ENCODE assay signal across 2 cellular contexts in the genomic region with DNA sequence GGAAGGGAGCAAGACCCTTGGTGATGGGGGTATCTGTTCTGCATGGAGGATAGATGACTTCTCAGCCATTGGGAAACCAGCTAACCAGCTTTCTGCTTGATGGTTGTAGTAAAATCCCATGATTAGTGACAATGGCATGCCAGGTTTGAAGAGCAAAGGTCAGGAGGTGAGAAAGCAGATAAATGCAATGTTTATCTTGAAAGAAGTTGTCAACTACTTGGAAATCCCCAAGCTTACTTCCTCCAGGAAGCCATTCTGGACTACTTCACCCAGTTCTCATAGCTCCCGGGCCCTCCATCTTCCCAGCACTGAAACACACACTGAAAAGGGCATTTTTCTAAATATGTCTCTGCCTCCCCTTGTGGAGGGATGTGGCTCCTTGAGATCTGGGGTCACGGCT.
TF ChIP-seq lines count a peak whose summit lies in the region.

No MANE protein-coding gene starts in this region.

TF ChIP-seq in K562, 482 proteins besides CTCF, POLR2A, EP300 and RAD21:
- TF ChIP-seq CREB1 (IDR thresholded peaks at IDR 0.05) (no peak), CREB1 (CRISPR knock-in tag; IDR thresholded peaks at IDR 0.05) (no peak), KAT2B (IDR thresholded peaks at IDR 0.05; ENCODE audit: low read depth, low read length) (no peak), NR2C1 (IDR thresholded peaks at IDR 0.05) (no peak), NR2C1 (tag; IDR thresholded peaks at IDR 0.05) (0 out of 2 replicates have a peak, but pooled peaks have one; percentile 15), NR2C2 (CRISPR knock-in tag; IDR thresholded peaks at IDR 0.05) (no peak), NR2C2 (tag; IDR thresholded peaks at IDR 0.05) (peak; percentile 55), ETV5 (CRISPR knock-in tag; IDR thresholded peaks at IDR 0.05; ENCODE audit: low read depth) (no peak), ZFP36 (IDR thresholded peaks at IDR 0.05; ENCODE audit: low read depth, low read length, partially characterized antibody) (peak; percentile 90)
- TF ChIP-seq, protein P1, sequence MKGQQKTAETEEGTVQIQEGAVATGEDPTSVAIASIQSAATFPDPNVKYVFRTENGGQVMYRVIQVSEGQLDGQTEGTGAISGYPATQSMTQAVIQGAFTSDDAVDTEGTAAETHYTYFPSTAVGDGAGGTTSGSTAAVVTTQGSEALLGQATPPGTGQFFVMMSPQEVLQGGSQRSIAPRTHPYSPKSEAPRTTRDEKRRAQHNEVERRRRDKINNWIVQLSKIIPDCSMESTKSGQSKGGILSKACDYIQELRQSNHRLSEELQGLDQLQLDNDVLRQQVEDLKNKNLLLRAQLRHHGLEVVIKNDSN (CRISPR knock-in tag; IDR thresholded peaks at IDR 0.05) = no peak

TF ChIP-seq in GM23338, 12 proteins besides CTCF, POLR2A, EP300 and RAD21:
- TF ChIP-seq, protein P2, sequence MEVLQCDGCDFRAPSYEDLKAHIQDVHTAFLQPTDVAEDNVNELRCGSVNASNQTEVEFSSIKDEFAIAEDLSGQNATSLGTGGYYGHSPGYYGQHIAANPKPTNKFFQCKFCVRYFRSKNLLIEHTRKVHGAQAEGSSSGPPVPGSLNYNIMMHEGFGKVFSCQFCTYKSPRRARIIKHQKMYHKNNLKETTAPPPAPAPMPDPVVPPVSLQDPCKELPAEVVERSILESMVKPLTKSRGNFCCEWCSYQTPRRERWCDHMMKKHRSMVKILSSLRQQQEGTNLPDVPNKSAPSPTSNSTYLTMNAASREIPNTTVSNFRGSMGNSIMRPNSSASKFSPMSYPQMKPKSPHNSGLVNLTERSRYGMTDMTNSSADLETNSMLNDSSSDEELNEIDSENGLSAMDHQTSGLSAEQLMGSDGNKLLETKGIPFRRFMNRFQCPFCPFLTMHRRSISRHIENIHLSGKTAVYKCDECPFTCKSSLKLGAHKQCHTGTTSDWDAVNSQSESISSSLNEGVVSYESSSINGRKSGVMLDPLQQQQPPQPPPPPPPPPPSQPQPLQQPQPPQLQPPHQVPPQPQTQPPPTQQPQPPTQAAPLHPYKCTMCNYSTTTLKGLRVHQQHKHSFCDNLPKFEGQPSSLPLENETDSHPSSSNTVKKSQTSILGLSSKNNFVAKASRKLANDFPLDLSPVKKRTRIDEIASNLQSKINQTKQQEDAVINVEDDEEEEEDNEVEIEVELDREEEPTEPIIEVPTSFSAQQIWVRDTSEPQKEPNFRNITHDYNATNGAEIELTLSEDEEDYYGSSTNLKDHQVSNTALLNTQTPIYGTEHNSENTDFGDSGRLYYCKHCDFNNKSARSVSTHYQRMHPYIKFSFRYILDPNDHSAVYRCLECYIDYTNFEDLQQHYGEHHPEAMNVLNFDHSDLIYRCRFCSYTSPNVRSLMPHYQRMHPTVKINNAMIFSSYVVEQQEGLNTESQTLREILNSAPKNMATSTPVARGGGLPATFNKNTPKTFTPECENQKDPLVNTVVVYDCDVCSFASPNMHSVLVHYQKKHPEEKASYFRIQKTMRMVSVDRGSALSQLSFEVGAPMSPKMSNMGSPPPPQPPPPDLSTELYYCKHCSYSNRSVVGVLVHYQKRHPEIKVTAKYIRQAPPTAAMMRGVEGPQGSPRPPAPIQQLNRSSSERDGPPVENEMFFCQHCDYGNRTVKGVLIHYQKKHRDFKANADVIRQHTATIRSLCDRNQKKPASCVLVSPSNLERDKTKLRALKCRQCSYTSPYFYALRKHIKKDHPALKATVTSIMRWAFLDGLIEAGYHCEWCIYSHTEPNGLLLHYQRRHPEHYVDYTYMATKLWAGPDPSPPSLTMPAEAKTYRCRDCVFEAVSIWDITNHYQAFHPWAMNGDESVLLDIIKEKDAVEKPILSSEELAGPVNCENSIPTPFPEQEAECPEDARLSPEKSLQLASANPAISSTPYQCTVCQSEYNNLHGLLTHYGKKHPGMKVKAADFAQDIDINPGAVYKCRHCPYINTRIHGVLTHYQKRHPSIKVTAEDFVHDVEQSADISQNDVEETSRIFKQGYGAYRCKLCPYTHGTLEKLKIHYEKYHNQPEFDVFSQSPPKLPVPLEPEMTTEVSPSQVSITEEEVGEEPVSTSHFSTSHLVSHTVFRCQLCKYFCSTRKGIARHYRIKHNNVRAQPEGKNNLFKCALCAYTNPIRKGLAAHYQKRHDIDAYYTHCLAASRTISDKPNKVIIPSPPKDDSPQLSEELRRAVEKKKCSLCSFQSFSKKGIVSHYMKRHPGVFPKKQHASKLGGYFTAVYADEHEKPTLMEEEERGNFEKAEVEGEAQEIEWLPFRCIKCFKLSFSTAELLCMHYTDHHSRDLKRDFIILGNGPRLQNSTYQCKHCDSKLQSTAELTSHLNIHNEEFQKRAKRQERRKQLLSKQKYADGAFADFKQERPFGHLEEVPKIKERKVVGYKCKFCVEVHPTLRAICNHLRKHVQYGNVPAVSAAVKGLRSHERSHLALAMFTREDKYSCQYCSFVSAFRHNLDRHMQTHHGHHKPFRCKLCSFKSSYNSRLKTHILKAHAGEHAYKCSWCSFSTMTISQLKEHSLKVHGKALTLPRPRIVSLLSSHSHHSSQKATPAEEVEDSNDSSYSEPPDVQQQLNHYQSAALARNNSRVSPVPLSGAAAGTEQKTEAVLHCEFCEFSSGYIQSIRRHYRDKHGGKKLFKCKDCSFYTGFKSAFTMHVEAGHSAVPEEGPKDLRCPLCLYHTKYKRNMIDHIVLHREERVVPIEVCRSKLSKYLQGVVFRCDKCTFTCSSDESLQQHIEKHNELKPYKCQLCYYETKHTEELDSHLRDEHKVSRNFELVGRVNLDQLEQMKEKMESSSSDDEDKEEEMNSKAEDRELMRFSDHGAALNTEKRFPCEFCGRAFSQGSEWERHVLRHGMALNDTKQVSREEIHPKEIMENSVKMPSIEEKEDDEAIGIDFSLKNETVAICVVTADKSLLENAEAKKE (CRISPR knock-in tag; IDR thresholded peaks at IDR 0.05) = no peak
- TF ChIP-seq JUNB (IDR thresholded peaks at IDR 0.05; ENCODE audit: unreplicated experiment) (no peak), EZH2 (IDR thresholded peaks at IDR 0.05; ENCODE audit: low read depth, unreplicated experiment) (no peak), POLR2AphosphoS5 (IDR thresholded peaks at IDR 0.05; ENCODE audit: low read depth) (no peak), EZH2phosphoT487 (IDR thresholded peaks at IDR 0.05; ENCODE audit: unreplicated experiment) (no peak), STAT1 (IDR thresholded peaks at IDR 0.05; ENCODE audit: unreplicated experiment) (no peak), CREB1 (CRISPR knock-in tag; IDR thresholded peaks at IDR 0.05; ENCODE audit: low read depth) (no peak), ZNF331 (CRISPR knock-in tag; IDR thresholded peaks at IDR 0.05; ENCODE audit: low read depth) (no peak), NANOG (IDR thresholded peaks at IDR 0.05; ENCODE audit: borderline replicate concordance) (no peak), ZNF114 (CRISPR knock-in tag; IDR thresholded peaks at IDR 0.05) (no peak)
- TF ChIP-seq, protein P3, sequence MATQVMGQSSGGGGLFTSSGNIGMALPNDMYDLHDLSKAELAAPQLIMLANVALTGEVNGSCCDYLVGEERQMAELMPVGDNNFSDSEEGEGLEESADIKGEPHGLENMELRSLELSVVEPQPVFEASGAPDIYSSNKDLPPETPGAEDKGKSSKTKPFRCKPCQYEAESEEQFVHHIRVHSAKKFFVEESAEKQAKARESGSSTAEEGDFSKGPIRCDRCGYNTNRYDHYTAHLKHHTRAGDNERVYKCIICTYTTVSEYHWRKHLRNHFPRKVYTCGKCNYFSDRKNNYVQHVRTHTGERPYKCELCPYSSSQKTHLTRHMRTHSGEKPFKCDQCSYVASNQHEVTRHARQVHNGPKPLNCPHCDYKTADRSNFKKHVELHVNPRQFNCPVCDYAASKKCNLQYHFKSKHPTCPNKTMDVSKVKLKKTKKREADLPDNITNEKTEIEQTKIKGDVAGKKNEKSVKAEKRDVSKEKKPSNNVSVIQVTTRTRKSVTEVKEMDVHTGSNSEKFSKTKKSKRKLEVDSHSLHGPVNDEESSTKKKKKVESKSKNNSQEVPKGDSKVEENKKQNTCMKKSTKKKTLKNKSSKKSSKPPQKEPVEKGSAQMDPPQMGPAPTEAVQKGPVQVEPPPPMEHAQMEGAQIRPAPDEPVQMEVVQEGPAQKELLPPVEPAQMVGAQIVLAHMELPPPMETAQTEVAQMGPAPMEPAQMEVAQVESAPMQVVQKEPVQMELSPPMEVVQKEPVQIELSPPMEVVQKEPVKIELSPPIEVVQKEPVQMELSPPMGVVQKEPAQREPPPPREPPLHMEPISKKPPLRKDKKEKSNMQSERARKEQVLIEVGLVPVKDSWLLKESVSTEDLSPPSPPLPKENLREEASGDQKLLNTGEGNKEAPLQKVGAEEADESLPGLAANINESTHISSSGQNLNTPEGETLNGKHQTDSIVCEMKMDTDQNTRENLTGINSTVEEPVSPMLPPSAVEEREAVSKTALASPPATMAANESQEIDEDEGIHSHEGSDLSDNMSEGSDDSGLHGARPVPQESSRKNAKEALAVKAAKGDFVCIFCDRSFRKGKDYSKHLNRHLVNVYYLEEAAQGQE (IDR thresholded peaks at IDR 0.05; ENCODE audit: unreplicated experiment) = no peak
- TF ChIP-seq, protein P4, sequence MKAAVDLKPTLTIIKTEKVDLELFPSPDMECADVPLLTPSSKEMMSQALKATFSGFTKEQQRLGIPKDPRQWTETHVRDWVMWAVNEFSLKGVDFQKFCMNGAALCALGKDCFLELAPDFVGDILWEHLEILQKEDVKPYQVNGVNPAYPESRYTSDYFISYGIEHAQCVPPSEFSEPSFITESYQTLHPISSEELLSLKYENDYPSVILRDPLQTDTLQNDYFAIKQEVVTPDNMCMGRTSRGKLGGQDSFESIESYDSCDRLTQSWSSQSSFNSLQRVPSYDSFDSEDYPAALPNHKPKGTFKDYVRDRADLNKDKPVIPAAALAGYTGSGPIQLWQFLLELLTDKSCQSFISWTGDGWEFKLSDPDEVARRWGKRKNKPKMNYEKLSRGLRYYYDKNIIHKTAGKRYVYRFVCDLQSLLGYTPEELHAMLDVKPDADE (IDR thresholded peaks at IDR 0.05) = no peak
